1 cellular context compared by ENCODE assay signal in the genomic region with DNA sequence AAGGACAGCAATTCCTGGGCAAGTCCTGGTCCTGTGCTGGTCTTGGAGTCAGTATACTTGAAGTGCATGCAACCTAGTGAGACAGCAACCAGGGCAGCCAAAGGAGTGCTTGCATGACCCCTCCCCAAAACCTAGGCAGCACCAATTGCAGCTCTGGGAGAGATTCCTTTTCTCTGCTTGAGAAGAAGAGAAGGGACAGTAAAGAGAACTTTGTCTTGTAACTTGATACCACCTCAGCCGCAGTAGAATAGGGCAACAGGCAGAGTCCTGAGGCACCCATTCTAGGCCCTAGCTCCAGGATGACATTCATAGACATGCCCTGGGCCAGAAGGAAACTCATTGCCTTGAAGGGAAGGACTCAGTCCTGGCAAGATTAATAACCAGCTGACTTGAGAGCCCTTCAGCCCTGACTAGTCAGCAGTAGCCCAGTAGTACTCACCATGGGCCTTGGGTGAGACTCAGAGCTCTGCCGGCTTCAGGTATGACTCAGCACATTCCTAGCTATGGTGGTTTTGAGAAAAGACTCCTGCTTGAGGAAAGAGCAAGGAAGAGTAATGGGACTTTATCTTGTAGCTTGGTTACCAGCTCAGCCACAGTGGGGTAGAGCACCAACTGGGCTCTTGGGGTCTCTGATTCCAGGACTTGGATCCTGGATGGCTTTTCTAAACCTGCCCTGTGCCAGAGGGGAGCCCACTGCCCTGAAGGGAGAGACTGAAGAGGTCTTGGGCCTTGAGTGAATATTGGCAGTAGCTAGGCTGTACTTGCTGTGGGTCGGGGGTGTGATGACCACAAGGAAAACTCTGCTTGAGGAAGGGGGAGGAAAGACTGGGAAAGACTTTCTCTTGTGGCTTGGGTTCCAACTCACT.
TF ChIP-seq lines count a peak whose summit lies in the region.

No MANE protein-coding gene starts in this region.

TF ChIP-seq in K562, 482 proteins besides CTCF, POLR2A, EP300 and RAD21 (continued from another document and continues in another):
- TF ChIP-seq, protein P1, sequence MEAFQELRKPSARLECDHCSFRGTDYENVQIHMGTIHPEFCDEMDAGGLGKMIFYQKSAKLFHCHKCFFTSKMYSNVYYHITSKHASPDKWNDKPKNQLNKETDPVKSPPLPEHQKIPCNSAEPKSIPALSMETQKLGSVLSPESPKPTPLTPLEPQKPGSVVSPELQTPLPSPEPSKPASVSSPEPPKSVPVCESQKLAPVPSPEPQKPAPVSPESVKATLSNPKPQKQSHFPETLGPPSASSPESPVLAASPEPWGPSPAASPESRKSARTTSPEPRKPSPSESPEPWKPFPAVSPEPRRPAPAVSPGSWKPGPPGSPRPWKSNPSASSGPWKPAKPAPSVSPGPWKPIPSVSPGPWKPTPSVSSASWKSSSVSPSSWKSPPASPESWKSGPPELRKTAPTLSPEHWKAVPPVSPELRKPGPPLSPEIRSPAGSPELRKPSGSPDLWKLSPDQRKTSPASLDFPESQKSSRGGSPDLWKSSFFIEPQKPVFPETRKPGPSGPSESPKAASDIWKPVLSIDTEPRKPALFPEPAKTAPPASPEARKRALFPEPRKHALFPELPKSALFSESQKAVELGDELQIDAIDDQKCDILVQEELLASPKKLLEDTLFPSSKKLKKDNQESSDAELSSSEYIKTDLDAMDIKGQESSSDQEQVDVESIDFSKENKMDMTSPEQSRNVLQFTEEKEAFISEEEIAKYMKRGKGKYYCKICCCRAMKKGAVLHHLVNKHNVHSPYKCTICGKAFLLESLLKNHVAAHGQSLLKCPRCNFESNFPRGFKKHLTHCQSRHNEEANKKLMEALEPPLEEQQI (IDR thresholded peaks at IDR 0.05) = no peak
- TF ChIP-seq RNF2 (IDR thresholded peaks at IDR 0.05) (no peak), SETDB1 (IDR thresholded peaks at IDR 0.05; ENCODE audit: low read length) (no peak), TAF15 (IDR thresholded peaks at IDR 0.05; ENCODE audit: low read depth, low read length) (no peak), NCOR1 (IDR thresholded peaks at IDR 0.05) (no peak), FOS (IDR thresholded peaks at IDR 0.05; ENCODE audit: extremely low read depth, insufficient read length) (no peak), HNRNPL (IDR thresholded peaks at IDR 0.05; ENCODE audit: low read depth, low read length) (no peak), GTF2F1 (IDR thresholded peaks at IDR 0.05; ENCODE audit: low read depth, low read length) (no peak), GABPB2 (CRISPR knock-in tag; conservative IDR thresholded peaks at IDR 0.05) (no peak), HMGN3 (IDR thresholded peaks at IDR 0.05; ENCODE audit: borderline replicate concordance, extremely low read depth, insufficient read length, low read depth, low read length) (no peak), HEY1 (CRISPR knock-in tag; IDR thresholded peaks at IDR 0.05; ENCODE audit: borderline replicate concordance) (no peak), IFI16 (CRISPR knock-in tag; IDR thresholded peaks at IDR 0.05) (no peak), ELF1 (tag; IDR thresholded peaks at IDR 0.05) (no peak), ZFP36 (IDR thresholded peaks at IDR 0.05; ENCODE audit: low read depth, low read length, partially characterized antibody) (no peak), KLF16 (IDR thresholded peaks at IDR 0.05) (no peak), ZNF780A (CRISPR knock-in tag; IDR thresholded peaks at IDR 0.05) (no peak), ZNF699 (CRISPR knock-in tag; IDR thresholded peaks at IDR 0.05; ENCODE audit: insufficient replicate concordance) (no peak), ZNF3 (CRISPR knock-in tag; IDR thresholded peaks at IDR 0.05) (no peak), NONO (IDR thresholded peaks at IDR 0.05; ENCODE audit: low read depth in 2 of 2, low read length in 1 of 2) (no peak), PTBP1 (IDR thresholded peaks at IDR 0.05; ENCODE audit: low read depth, low read length) (no peak), SMARCC2 (IDR thresholded peaks at IDR 0.05; ENCODE audit: low read depth) (peak; percentile 90), ZFP30 (CRISPR knock-in tag; IDR thresholded peaks at IDR 0.05; ENCODE audit: borderline replicate concordance) (no peak), PCBP2 (IDR thresholded peaks at IDR 0.05; ENCODE audit: low read depth, low read length, poor library complexity, severe bottlenecking) (no peak), ZNF224 (CRISPR knock-in tag; IDR thresholded peaks at IDR 0.05) (no peak), MECOM (CRISPR knock-in tag; IDR thresholded peaks at IDR 0.05) (0 out of 2 replicates have a peak, but pooled peaks have one; percentile 24), XRCC4 (IDR thresholded peaks at IDR 0.05; ENCODE audit: extremely low read depth, insufficient read depth, insufficient read length) (no peak), ZNF584 (CRISPR knock-in tag; IDR thresholded peaks at IDR 0.05; ENCODE audit: low read depth) (no peak), CEBPG (CRISPR knock-in tag; IDR thresholded peaks at IDR 0.05) (no peak), CEBPG (tag; conservative IDR thresholded peaks at IDR 0.05 in 1 of 2, IDR thresholded peaks at IDR 0.05 in 1 of 2) (no peak), PHB2 (IDR thresholded peaks at IDR 0.05; ENCODE audit: low read depth) (no peak), KDM5B (IDR thresholded peaks at IDR 0.05; ENCODE audit: insufficient replicate concordance, low read depth, low read length) (no peak), TRIM28 (IDR thresholded peaks at IDR 0.05) (no peak; the same call in 1 of the 2 replicates), SPI1 (IDR thresholded peaks at IDR 0.05; ENCODE audit: borderline replicate concordance, low read depth, low read length) (no peak), ZNF263 (CRISPR knock-in tag; IDR thresholded peaks at IDR 0.05; ENCODE audit: borderline replicate concordance) (no peak), ZNF175 (CRISPR knock-in tag; IDR thresholded peaks at IDR 0.05; ENCODE audit: low read depth) (0 out of 2 replicates have a peak, but pooled peaks have one; percentile 76), TAF7 (tag; IDR thresholded peaks at IDR 0.05) (no peak), SMARCE1 (IDR thresholded peaks at IDR 0.05) (peak; percentile 88; the same call in 1 of the 2 replicates), ZFP1 (CRISPR knock-in tag; IDR thresholded peaks at IDR 0.05) (no peak), CBX5 (IDR thresholded peaks at IDR 0.05; ENCODE audit: borderline replicate concordance, low read depth) (peak; percentile 58; the same call in 1 of the 2 replicates), POLR2H (tag; IDR thresholded peaks at IDR 0.05; ENCODE audit: low read depth) (no peak), HLTF (IDR thresholded peaks at IDR 0.05) (no peak), CTBP1 (IDR thresholded peaks at IDR 0.05; ENCODE audit: borderline replicate concordance) (peak; percentile 78; the same call in 1 of the 2 replicates), CREBBP (IDR thresholded peaks at IDR 0.05; ENCODE audit: low read depth, low read length) (no peak), MED1 (CRISPR knock-in tag; IDR thresholded peaks at IDR 0.05; ENCODE audit: borderline replicate concordance) (no peak)
- TF ChIP-seq, protein P2, sequence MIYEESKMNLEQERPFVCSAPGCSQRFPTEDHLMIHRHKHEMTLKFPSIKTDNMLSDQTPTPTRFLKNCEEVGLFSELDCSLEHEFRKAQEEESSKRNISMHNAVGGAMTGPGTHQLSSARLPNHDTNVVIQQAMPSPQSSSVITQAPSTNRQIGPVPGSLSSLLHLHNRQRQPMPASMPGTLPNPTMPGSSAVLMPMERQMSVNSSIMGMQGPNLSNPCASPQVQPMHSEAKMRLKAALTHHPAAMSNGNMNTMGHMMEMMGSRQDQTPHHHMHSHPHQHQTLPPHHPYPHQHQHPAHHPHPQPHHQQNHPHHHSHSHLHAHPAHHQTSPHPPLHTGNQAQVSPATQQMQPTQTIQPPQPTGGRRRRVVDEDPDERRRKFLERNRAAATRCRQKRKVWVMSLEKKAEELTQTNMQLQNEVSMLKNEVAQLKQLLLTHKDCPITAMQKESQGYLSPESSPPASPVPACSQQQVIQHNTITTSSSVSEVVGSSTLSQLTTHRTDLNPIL (CRISPR knock-in tag; IDR thresholded peaks at IDR 0.05) = no peak
- TF ChIP-seq, protein P3, sequence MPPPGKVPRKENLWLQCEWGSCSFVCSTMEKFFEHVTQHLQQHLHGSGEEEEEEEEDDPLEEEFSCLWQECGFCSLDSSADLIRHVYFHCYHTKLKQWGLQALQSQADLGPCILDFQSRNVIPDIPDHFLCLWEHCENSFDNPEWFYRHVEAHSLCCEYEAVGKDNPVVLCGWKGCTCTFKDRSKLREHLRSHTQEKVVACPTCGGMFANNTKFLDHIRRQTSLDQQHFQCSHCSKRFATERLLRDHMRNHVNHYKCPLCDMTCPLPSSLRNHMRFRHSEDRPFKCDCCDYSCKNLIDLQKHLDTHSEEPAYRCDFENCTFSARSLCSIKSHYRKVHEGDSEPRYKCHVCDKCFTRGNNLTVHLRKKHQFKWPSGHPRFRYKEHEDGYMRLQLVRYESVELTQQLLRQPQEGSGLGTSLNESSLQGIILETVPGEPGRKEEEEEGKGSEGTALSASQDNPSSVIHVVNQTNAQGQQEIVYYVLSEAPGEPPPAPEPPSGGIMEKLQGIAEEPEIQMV (tag; conservative IDR thresholded peaks at IDR 0.05; ENCODE audit: low read depth) = no peak
- TF ChIP-seq, protein P4, sequence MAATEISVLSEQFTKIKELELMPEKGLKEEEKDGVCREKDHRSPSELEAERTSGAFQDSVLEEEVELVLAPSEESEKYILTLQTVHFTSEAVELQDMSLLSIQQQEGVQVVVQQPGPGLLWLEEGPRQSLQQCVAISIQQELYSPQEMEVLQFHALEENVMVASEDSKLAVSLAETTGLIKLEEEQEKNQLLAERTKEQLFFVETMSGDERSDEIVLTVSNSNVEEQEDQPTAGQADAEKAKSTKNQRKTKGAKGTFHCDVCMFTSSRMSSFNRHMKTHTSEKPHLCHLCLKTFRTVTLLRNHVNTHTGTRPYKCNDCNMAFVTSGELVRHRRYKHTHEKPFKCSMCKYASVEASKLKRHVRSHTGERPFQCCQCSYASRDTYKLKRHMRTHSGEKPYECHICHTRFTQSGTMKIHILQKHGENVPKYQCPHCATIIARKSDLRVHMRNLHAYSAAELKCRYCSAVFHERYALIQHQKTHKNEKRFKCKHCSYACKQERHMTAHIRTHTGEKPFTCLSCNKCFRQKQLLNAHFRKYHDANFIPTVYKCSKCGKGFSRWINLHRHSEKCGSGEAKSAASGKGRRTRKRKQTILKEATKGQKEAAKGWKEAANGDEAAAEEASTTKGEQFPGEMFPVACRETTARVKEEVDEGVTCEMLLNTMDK (IDR thresholded peaks at IDR 0.05; ENCODE audit: borderline replicate concordance, insufficient read depth, low read depth, low read length, poor library complexity, severe bottlenecking) = no peak
- TF ChIP-seq, protein P5, sequence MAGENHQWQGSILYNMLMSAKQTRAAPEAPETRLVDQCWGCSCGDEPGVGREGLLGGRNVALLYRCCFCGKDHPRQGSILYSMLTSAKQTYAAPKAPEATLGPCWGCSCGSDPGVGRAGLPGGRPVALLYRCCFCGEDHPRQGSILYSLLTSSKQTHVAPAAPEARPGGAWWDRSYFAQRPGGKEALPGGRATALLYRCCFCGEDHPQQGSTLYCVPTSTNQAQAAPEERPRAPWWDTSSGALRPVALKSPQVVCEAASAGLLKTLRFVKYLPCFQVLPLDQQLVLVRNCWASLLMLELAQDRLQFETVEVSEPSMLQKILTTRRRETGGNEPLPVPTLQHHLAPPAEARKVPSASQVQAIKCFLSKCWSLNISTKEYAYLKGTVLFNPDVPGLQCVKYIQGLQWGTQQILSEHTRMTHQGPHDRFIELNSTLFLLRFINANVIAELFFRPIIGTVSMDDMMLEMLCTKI (IDR thresholded peaks at IDR 0.05; ENCODE audit: partially characterized antibody) = no peak
- TF ChIP-seq, protein P6, sequence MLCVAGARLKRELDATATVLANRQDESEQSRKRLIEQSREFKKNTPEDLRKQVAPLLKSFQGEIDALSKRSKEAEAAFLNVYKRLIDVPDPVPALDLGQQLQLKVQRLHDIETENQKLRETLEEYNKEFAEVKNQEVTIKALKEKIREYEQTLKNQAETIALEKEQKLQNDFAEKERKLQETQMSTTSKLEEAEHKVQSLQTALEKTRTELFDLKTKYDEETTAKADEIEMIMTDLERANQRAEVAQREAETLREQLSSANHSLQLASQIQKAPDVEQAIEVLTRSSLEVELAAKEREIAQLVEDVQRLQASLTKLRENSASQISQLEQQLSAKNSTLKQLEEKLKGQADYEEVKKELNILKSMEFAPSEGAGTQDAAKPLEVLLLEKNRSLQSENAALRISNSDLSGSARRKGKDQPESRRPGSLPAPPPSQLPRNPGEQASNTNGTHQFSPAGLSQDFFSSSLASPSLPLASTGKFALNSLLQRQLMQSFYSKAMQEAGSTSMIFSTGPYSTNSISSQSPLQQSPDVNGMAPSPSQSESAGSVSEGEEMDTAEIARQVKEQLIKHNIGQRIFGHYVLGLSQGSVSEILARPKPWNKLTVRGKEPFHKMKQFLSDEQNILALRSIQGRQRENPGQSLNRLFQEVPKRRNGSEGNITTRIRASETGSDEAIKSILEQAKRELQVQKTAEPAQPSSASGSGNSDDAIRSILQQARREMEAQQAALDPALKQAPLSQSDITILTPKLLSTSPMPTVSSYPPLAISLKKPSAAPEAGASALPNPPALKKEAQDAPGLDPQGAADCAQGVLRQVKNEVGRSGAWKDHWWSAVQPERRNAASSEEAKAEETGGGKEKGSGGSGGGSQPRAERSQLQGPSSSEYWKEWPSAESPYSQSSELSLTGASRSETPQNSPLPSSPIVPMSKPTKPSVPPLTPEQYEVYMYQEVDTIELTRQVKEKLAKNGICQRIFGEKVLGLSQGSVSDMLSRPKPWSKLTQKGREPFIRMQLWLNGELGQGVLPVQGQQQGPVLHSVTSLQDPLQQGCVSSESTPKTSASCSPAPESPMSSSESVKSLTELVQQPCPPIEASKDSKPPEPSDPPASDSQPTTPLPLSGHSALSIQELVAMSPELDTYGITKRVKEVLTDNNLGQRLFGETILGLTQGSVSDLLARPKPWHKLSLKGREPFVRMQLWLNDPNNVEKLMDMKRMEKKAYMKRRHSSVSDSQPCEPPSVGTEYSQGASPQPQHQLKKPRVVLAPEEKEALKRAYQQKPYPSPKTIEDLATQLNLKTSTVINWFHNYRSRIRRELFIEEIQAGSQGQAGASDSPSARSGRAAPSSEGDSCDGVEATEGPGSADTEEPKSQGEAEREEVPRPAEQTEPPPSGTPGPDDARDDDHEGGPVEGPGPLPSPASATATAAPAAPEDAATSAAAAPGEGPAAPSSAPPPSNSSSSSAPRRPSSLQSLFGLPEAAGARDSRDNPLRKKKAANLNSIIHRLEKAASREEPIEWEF (CRISPR knock-in tag; IDR thresholded peaks at IDR 0.05) = no peak
- TF ChIP-seq, protein P7, sequence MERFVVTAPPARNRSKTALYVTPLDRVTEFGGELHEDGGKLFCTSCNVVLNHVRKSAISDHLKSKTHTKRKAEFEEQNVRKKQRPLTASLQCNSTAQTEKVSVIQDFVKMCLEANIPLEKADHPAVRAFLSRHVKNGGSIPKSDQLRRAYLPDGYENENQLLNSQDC (CRISPR knock-in tag; IDR thresholded peaks at IDR 0.05) = no peak
- TF ChIP-seq, protein P8, sequence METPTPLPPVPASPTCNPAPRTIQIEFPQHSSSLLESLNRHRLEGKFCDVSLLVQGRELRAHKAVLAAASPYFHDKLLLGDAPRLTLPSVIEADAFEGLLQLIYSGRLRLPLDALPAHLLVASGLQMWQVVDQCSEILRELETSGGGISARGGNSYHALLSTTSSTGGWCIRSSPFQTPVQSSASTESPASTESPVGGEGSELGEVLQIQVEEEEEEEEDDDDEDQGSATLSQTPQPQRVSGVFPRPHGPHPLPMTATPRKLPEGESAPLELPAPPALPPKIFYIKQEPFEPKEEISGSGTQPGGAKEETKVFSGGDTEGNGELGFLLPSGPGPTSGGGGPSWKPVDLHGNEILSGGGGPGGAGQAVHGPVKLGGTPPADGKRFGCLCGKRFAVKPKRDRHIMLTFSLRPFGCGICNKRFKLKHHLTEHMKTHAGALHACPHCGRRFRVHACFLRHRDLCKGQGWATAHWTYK (CRISPR knock-in tag; IDR thresholded peaks at IDR 0.05) = peak; percentile 40; the same call in 1 of the 2 replicates
